Comparison of ENCODE assay signal across 9 cellular contexts in genomic region chr12:14111230-14111865, GRCh38.
DNase-seq lines count a peak whose midpoint lies in the region; ATAC-seq, FAIRE-seq and TF ChIP-seq lines count a peak whose summit lies in the region.
"Had no signal": no experiment of that assay in that cellular context is flagged by ENCODE, and none has a peak within 500 bp of the region (broad histone marks: within the 10 kb centered on the region; RNA-seq: fewer than 3 reads in every experiment).

No MANE protein-coding gene starts in this region.

- in situ Hi-C loops in Panc1 (cut with HindIII; ENCODE audit: low pct_unique_long_range_greater_than_20kb, low sequenced_read_pairs), result no loop called here

- H3K4me3 ChIP-seq in Panc1 (ENCODE audit: low read depth in 2 of 2, low read length in 2 of 2), result no peak overlapping the region
- H3K4me3 ChIP-seq in pancreas, result no peak overlapping the region

- H3K9me3 ChIP-seq in Panc1 (ENCODE audit: control insufficient read depth, insufficient read depth, low read depth, low read length), result no peaks in the 10 kb centered on the region
- H3K9me3 ChIP-seq in pancreas, result no peaks in the 10 kb centered on the region
- H3K9me3 ChIP-seq: neutrophil had no signal

- H3K27me3 ChIP-seq in Panc1 (ENCODE audit: control insufficient read depth, insufficient read depth, low read length), result no peaks in the 10 kb centered on the region
- H3K27me3 ChIP-seq in pancreas, result no peaks in the 10 kb centered on the region
- H3K27me3 ChIP-seq: neutrophil had no signal

- DNase-seq in COLO668 (lab: John Stamatoyannopoulos, UW; ENCODE audit: unreplicated experiment), result peak; percentile 0
- DNase-seq in Panc1 (ENCODE audit: low read depth, low spot score), result peak; percentile 2
- DNase-seq in pancreas, result no peak
- no peak for DNase-seq in LoVo (ENCODE audit: low spot score)
- DNase-seq in NCI-H446 treated with DMSO at 0.1 percent for 48 hours (lab: John Stamatoyannopoulos, UW), result no peak
- DNase-seq in activated T-cell treated with anti-CD3 and anti-CD28 coated beads for 4 hours, result no peak

- H3K27ac ChIP-seq in Panc1 (ENCODE audit: low read length) (no peak overlapping the region), pancreas (no peak overlapping the region)
- H3K27ac ChIP-seq: neutrophil had no signal

- intact Hi-C loops in Panc1 (cut with micrococcal nuclease; ENCODE audit: unreplicated experiment) (no loop called here), pancreas (cut with DNase I) (no loop called here)

- CTCF ChIA-PET in Panc1 (lab: Charles Lee), result no interaction called here

- no TSS peak for BruUV-seq in Panc1 (replicated peaks; lab: Mats Ljungman, UMichigan)

- peak; percentile 96 for ATAC-seq in GM18873 (IDR thresholded peaks at IDR 0.05; ENCODE audit: low FRiP score, unreplicated experiment)
- ATAC-seq in HG02973 (IDR thresholded peaks at IDR 0.05; ENCODE audit: unreplicated experiment), result peak; percentile 98
- no peak for ATAC-seq in Panc1
- peak in 3 of 4 donors; percentile 17 to 34 (median 20) for ATAC-seq in pancreas

- 23 to 26% methylated on average over 9 of the region's 9 CpGs for WGBS in pancreas, 2 donors

- no peak for FAIRE-seq in pancreas (lab: Jason Lieb, UNC)

- TF ChIP-seq CTCF in Panc1 (IDR thresholded peaks at IDR 0.05), result peak; percentile 37
- TF ChIP-seq CTCF in pancreas (IDR thresholded peaks at IDR 0.05), result no peak

- POLR2A ChIA-PET in Panc1 (lab: Charles Lee), result no interaction called here

- H3K36me3 ChIP-seq in Panc1 (ENCODE audit: control insufficient read depth, insufficient read depth, low read length) (no peaks in the 10 kb centered on the region), pancreas (no peaks in the 10 kb centered on the region)
- H3K36me3 ChIP-seq: neutrophil had no signal

- no peaks in the 10 kb centered on the region for H3K4me1 ChIP-seq in Panc1 (ENCODE audit: control insufficient read depth, insufficient read depth, low read length)
- H3K4me1 ChIP-seq in pancreas, result no peaks in the 10 kb centered on the region

Comparison
In these comparisons a context has a peak if more than half of its experiments do, and no peak if none do; other contexts are left out.
1. DNase-seq: peak in COLO668 (single experiment) and Panc1 (single experiment); none in pancreas (0 of 6), LoVo (single experiment), NCI-H446 treated with DMSO at 0.1 percent for 48 hours (single experiment) and activated T-cell treated with anti-CD3 and anti-CD28 coated beads for 4 hours (single experiment).